Comparison of ENCODE assay signal across 25 cellular contexts in the genomic region with DNA sequence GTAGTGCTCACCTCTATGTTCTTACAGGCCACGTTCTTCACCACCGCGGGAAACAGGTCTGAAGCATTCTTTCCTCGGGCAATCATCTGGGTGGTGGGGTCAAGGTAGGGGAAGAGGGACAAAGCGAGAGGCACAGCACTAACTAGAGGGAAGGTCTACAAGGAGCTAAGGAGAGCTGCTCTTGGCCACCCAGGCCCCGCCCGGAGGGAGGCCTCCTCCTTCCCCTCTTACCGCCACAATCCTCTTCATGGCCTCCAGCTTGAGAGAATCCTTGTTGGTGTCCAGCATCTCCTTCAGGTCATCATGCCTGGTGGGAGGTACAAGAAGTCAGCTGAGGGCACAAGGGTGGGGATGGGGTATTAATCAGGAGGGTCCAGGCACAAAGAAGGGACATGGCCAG. TPM values are rescaled to one million over a fixed set of nuclear protein-coding genes. Genes with fewer than 3 reads are reported as not detected.
DNase-seq lines count a peak whose midpoint lies in the region; ATAC-seq, FAIRE-seq and TF ChIP-seq lines count a peak whose summit lies in the region.
"Had no signal": no experiment of that assay in that cellular context is flagged by ENCODE, and none has a peak within 500 bp of the region (broad histone marks: within the 10 kb centered on the region; RNA-seq: fewer than 3 reads in every experiment).

No MANE protein-coding gene starts in this region.

- TF ChIP-seq EP300 in K562 (IDR thresholded peaks at IDR 0.05; ENCODE audit: low read length) = no peak
- no peak for TF ChIP-seq EP300 in sigmoid colon (IDR thresholded peaks at IDR 0.05)

- in situ Hi-C loops in K562 (cut with MboI) = no loop called here

- DNase-seq in K562 (ENCODE audit: extremely low read depth in 1 of 4, low spot score in 3 of 4) = no peak
- peak; percentile 62 for DNase-seq in mesenteric fat pad (ENCODE audit: low spot score)
- DNase-seq in sigmoid colon = peak; percentile 37
- no peak for DNase-seq in activated CD8-positive, alpha-beta memory T cell treated with anti-CD3 and anti-CD28 coated beads, Interleukin-2, amount 50 U/mL, for 4 hours
- DNase-seq: 8988T; ACHN; BE2C; C1 segment of cervical spinal cord; CD4-positive, alpha-beta memory T cell; CD4-positive, CD25-positive, alpha-beta regulatory T cell; CD8-positive, alpha-beta memory T cell; COR-L47; DMS79 treated with DMSO at 0.1 percent for 48 hours; GF-D8 had no signal

- CTCF ChIA-PET in K562 (lab: Yijun Ruan, JAX; ENCODE audit: low intra/inter-chr PET ratio) = interaction anchor here (0.7 kb wide), 1 partner anchor 49 kb away, joined by 4 read pairs; no protein-coding TSS in a partner anchor

- H3K4me3 ChIP-seq in K562 = no peak overlapping the region
- H3K4me3 ChIP-seq in sigmoid colon = no peak overlapping the region
- H3K4me3 ChIP-seq: BLaER1 had no signal

- TF ChIP-seq POLR2A in K562 (conservative IDR thresholded peaks at IDR 0.05) (no peak), sigmoid colon (IDR thresholded peaks at IDR 0.05) (no peak)

- intact Hi-C loops in K562 (cut with micrococcal nuclease) = no loop called here
- intact Hi-C loops in sigmoid colon (cut with DNase I) = no loop called here

- H3K27ac ChIP-seq in K562 (ENCODE audit: extremely low read depth, low read depth, low read length) (no peak overlapping the region), sigmoid colon (no peak overlapping the region)
- H3K27ac ChIP-seq: BLaER1 had no signal

- no peak for TF ChIP-seq RAD21 in K562 (CRISPR knock-in tag; conservative IDR thresholded peaks at IDR 0.05 in 1 of 2, IDR thresholded peaks at IDR 0.05 in 1 of 2)

- H3K9ac ChIP-seq in K562 (ENCODE audit: insufficient read depth in 1 of 2, low read depth in 2 of 2, low read length in 2 of 2) = no peak overlapping the region
- H3K9ac ChIP-seq: BLaER1 had no signal

- WGBS in K562 (ENCODE audit: insufficient coverage, low coverage, missing lambda C conversion rate) = 13% methylated on average over 7 of the region's 8 CpGs
- WGBS in sigmoid colon, 2 donors = 92 to 96% methylated on average over 8 of the region's 8 CpGs

- TF ChIP-seq CTCF in K562 (IDR thresholded peaks at IDR 0.05 in 2 of 3, conservative IDR thresholded peaks at IDR 0.05 in 1 of 3; ENCODE audit: insufficient read depth in 2 of 3, low read depth in 1 of 3, low read length in 3 of 3) (no peak), sigmoid colon (IDR thresholded peaks at IDR 0.05) (no peak)

- no peaks in the 10 kb centered on the region for H3K79me2 ChIP-seq in K562 (ENCODE audit: control insufficient read depth, insufficient read depth, low read length)

- H3K4me2 ChIP-seq in K562 (ENCODE audit: insufficient read depth, low read length) = no peak overlapping the region
- H3K4me2 ChIP-seq: BLaER1 had no signal

- H3K9me3 ChIP-seq in K562 (replicated peaks; ENCODE audit: control insufficient read depth, insufficient read depth, low read depth, low read length) (no peaks in the 10 kb centered on the region), sigmoid colon (no peaks in the 10 kb centered on the region)
- H3K9me3 ChIP-seq: BE2C, BLaER1 had no signal

- H3K36me3 ChIP-seq in K562 (ENCODE audit: control insufficient read depth, insufficient read depth, low read length) (no peaks in the 10 kb centered on the region), sigmoid colon (no peaks in the 10 kb centered on the region)
- H3K36me3 ChIP-seq: BLaER1 had no signal

- BruUV-seq in K562 (replicated peaks; lab: Mats Ljungman, UMichigan) = no TSS peak

- no peak overlapping the region for H2AFZ ChIP-seq in K562 (ENCODE audit: low read depth, low read length)

- FAIRE-seq in K562 (lab: Jason Lieb, UNC) = no peak
- FAIRE-seq: A204.1, D721Med, G401.6, GM12891, GM19239 had no signal

- H4K20me1 ChIP-seq in K562 (replicated peaks; ENCODE audit: control insufficient read depth, insufficient read depth, low read length) = no peaks in the 10 kb centered on the region
- H4K20me1 ChIP-seq: BLaER1 had no signal

- H3K4me1 ChIP-seq in K562 (replicated peaks in 1 of 2; ENCODE audit: control insufficient read depth in 2 of 2, insufficient read depth in 2 of 2, low read length in 2 of 2) (peaks cover 0 to 4% of the 10 kb centered on the region in 2 experiments; a peak in 1 of 5 replicates), sigmoid colon (no peaks in the 10 kb centered on the region)
- H3K4me1 ChIP-seq: BE2C, BLaER1 had no signal

- POLR2A ChIA-PET in K562 (lab: Yijun Ruan, JAX) = interaction anchor here (0.6 to 2.0 kb wide), 2 partner anchors 11 to 76 kb away, joined by 3 to 6 read pairs; no protein-coding TSS in a partner anchor

- H3K27me3 ChIP-seq in K562 (ENCODE audit: control insufficient read depth in 2 of 2, insufficient read depth in 2 of 2, low read length in 2 of 2) (peaks cover 10 to 20% of the 10 kb centered on the region in 2 experiments; a peak in 3 of 5 replicates), sigmoid colon (no peaks in the 10 kb centered on the region)
- H3K27me3 ChIP-seq: BE2C, BLaER1 had no signal

- ATAC-seq in K562 (peak; percentile 54; the same call in 2 of the 3 replicates), HG03378 (IDR thresholded peaks at IDR 0.05; ENCODE audit: unreplicated experiment) (no peak), esophagus mucosa (no peak), HG02678 (IDR thresholded peaks at IDR 0.05; ENCODE audit: unreplicated experiment) (no peak)

- no peaks in the 10 kb centered on the region for H3K9me1 ChIP-seq in K562 (ENCODE audit: control insufficient read depth, insufficient read depth, low read length)

TF ChIP-seq in K562, 482 proteins besides CTCF, POLR2A, EP300 and RAD21 (continues in another document):
- TF ChIP-seq, protein P1, sequence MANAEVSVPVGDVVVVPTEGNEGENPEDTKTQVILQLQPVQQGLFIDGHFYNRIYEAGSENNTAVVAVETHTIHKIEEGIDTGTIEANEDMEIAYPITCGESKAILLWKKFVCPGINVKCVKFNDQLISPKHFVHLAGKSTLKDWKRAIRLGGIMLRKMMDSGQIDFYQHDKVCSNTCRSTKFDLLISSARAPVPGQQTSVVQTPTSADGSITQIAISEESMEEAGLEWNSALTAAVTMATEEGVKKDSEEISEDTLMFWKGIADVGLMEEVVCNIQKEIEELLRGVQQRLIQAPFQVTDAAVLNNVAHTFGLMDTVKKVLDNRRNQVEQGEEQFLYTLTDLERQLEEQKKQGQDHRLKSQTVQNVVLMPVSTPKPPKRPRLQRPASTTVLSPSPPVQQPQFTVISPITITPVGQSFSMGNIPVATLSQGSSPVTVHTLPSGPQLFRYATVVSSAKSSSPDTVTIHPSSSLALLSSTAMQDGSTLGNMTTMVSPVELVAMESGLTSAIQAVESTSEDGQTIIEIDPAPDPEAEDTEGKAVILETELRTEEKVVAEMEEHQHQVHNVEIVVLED (CRISPR knock-in tag; IDR thresholded peaks at IDR 0.05) = no peak
- TF ChIP-seq SMAD3 (CRISPR knock-in tag; conservative IDR thresholded peaks at IDR 0.05) (no peak), NCOA2 (IDR thresholded peaks at IDR 0.05; ENCODE audit: partially characterized antibody in 2 of 2) (no peak), OTX1 (CRISPR knock-in tag; IDR thresholded peaks at IDR 0.05) (no peak)

RNA-seq across cellular contexts. Expression of a gene that starts 20.5 kb away (rescaled TPM):
- 0.88 and 1.1 TPM in 2 replicates for total RNA-seq in K562 (2011; cell fraction: chromatin; rRNA removed; ENCODE audit: low replicate concordance)
- total RNA-seq in K562 (2011; cell fraction: nucleolus; rRNA removed) = 0.33 and 0.66 TPM in 2 replicates
- 0.22 and 0.84 TPM in 2 replicates for total RNA-seq in K562 (2011; cell fraction: nucleoplasm; rRNA removed)
- total RNA-seq in K562 (2014; rRNA removed) = 0.09 TPM in 1 of 2 replicates, not detected in the other
- total RNA-seq in K562 (2014; rRNA removed; fragmentation: Illumina TruSeq; extraction: Trizol) = 0.04 and 0.19 TPM in 2 replicates
- total RNA-seq in K562 (2015; rRNA removed; fragmentation: Illumina TruSeq; extraction: Trizol) = not detected in 2 replicates
- 0.18 TPM in 1 of 2 replicates, not detected in the other for total RNA-seq in K562 (2021)
- 0.15 and 0.46 TPM in 2 replicates for polyA plus RNA-seq in K562 (2011; rRNA removed)
- polyA plus RNA-seq in K562 (2011; cell fraction: cytosol; rRNA removed) = 0.27 and 0.41 TPM in 2 replicates
- 1.2 and 1.4 TPM in 2 replicates for polyA plus RNA-seq in K562 (2011; cell fraction: nucleus; rRNA removed)
- 0.27 and 0.73 TPM in 2 replicates for polyA plus RNA-seq in K562 (2012)
- polyA plus RNA-seq in K562 (2014; fragmentation: Illumina TruSeq; extraction: Trizol) = 0.13 and 0.14 TPM in 2 replicates
- polyA plus RNA-seq in K562 (2014; fragmentation: Nextera tagmentation; extraction: Ambion mirVana) = under 1 TPM; 0.10 to 0.11 TPM
- 0.03 and 0.04 TPM in 2 replicates for polyA plus RNA-seq in K562 (2014; rRNA removed)
- polyA minus RNA-seq in K562 (2011; rRNA and poly(A)+ RNA removed) = 0.21 TPM in 1 of 2 replicates, not detected in the other
- not detected in 2 replicates for polyA minus RNA-seq in K562 (2011; cell fraction: cytosol; rRNA and poly(A)+ RNA removed)
- polyA minus RNA-seq in K562 (2011; cell fraction: nucleus; rRNA and poly(A)+ RNA removed) = 0.22 TPM in 1 of 2 replicates, not detected in the other
- 0.84 TPM for total RNA-seq in mesenteric fat pad
- 1 to 10 TPM; 1.2 to 9.3 (median 3.4) TPM for total RNA-seq in sigmoid colon
- polyA plus RNA-seq in sigmoid colon = 1 to 10 TPM in 1 of 3 donors, under 1 TPM in 1, not detected in 1; 0.60 to 1.3 TPM
- total RNA-seq in esophagus mucosa = 0.88 TPM
- polyA plus RNA-seq: CD4-positive, alpha-beta memory T cell; CD8-positive, alpha-beta memory T cell had no signal

RNA-seq across cellular contexts. Expression of a gene that starts 42.0 kb away (rescaled TPM):
- total RNA-seq in K562 (2011; cell fraction: chromatin; rRNA removed; ENCODE audit: low replicate concordance) = 28.7 and 54.4 TPM in 2 replicates
- 20.5 and 27.2 TPM in 2 replicates for total RNA-seq in K562 (2011; cell fraction: nucleolus; rRNA removed)
- total RNA-seq in K562 (2011; cell fraction: nucleoplasm; rRNA removed) = 38.1 and 39.1 TPM in 2 replicates
- total RNA-seq in K562 (2014; rRNA removed) (6.3 and 10.9 TPM in 2 replicates), K562 (2014; rRNA removed; fragmentation: Illumina TruSeq; extraction: Trizol) (8.9 and 9.7 TPM in 2 replicates), K562 (2015; rRNA removed; fragmentation: Illumina TruSeq; extraction: Trizol) (10.2 and 10.5 TPM in 2 replicates), K562 (2021) (13.4 and 13.7 TPM in 2 replicates), mesenteric fat pad (2.5 TPM), sigmoid colon (10 to 100 TPM in 3 of 4 donors, 1 to 10 TPM in 1; 8.3 to 13.2 (median 12.1) TPM), esophagus mucosa (0.12 TPM)
- polyA plus RNA-seq in K562 (2011; rRNA removed) (11.3 and 19.7 TPM in 2 replicates), K562 (2014; fragmentation: Illumina TruSeq; extraction: Trizol) (9.1 and 11.0 TPM in 2 replicates), K562 (2014; fragmentation: Nextera tagmentation; extraction: Ambion mirVana) (1 to 10 TPM; 2.2 to 2.8 TPM), K562 (2014; rRNA removed) (8.9 and 9.8 TPM in 2 replicates), sigmoid colon (1 to 10 TPM in 2 of 3 donors, not detected in 1; 1.2 to 2.1 TPM)
- polyA plus RNA-seq in K562 (2011; cell fraction: cytosol; rRNA removed) = 8.0 and 10.2 TPM in 2 replicates
- 82.3 and 90.6 TPM in 2 replicates for polyA plus RNA-seq in K562 (2011; cell fraction: nucleus; rRNA removed)
- 12.4 and 14.5 TPM in 2 replicates for polyA plus RNA-seq in K562 (2012)
- 21.3 and 24.0 TPM in 2 replicates for polyA minus RNA-seq in K562 (2011; rRNA and poly(A)+ RNA removed)
- 14.0 and 15.8 TPM in 2 replicates for polyA minus RNA-seq in K562 (2011; cell fraction: cytosol; rRNA and poly(A)+ RNA removed)
- 30.6 and 37.4 TPM in 2 replicates for polyA minus RNA-seq in K562 (2011; cell fraction: nucleus; rRNA and poly(A)+ RNA removed)
- total RNA-seq: A673; CD4-positive, CD25-positive, alpha-beta regulatory T cell had no signal
- polyA plus RNA-seq: CD14-positive monocyte had no signal

Comparison
In these comparisons a context has a peak if more than half of its experiments do, and no peak if none do; other contexts are left out.
1. DNase-seq: peak in mesenteric fat pad (single experiment) and sigmoid colon (single experiment); none in K562 (0 of 4) and activated CD8-positive, alpha-beta memory T cell treated with anti-CD3 and anti-CD28 coated beads, Interleukin-2, amount 50 U/mL, for 4 hours (single experiment).